9 cellular contexts compared by ENCODE assay signal in genomic region chr10:103845983-103846382, GRCh38. TPM values are rescaled to one million over a fixed set of nuclear protein-coding genes. Genes with fewer than 3 reads are reported as not detected.
DNase-seq lines count a peak whose midpoint lies in the region; ATAC-seq and TF ChIP-seq lines count a peak whose summit lies in the region.
"Had no signal": no experiment of that assay in that cellular context is flagged by ENCODE, and none has a peak within 500 bp of the region (broad histone marks: within the 10 kb centered on the region; RNA-seq: fewer than 3 reads in every experiment).

No MANE protein-coding gene starts in this region.

- intact Hi-C loops in mucosa of descending colon (cut with DNase I, micrococcal nuclease) = no loop called here

- no peaks in the 10 kb centered on the region for H3K9me3 Mint-ChIP-seq in activated T-helper 17 cell treated with anti-CD3 and anti-CD28 coated beads, Interleukin-2, amount 50 U/mL, for 72 hours

- peak overlapping the region; percentile 24 for H3K4me3 Mint-ChIP-seq in activated T-helper 17 cell treated with anti-CD3 and anti-CD28 coated beads, Interleukin-2, amount 50 U/mL, for 72 hours

- peaks cover 64% of the 10 kb centered on the region for H3K4me1 ChIP-seq in mucosa of descending colon (ENCODE audit: low read depth)

- H3K36me3 ChIP-seq in mucosa of descending colon (ENCODE audit: low read depth) = no peaks in the 10 kb centered on the region

- H3K9me3 ChIP-seq in mucosa of descending colon = no peaks in the 10 kb centered on the region

- in situ Hi-C loops in KBM-7 (cut with MboI; ENCODE audit: low pct_unique_long_range_greater_than_20kb, low sequenced_read_pairs) = no loop called here

- H3K27me3 Mint-ChIP-seq in activated T-helper 17 cell treated with anti-CD3 and anti-CD28 coated beads, Interleukin-2, amount 50 U/mL, for 72 hours = peaks cover 11% of the 10 kb centered on the region

- no peak for TF ChIP-seq CTCF in mucosa of descending colon (IDR thresholded peaks at IDR 0.05)

- DNase-seq in GDM1 (lab: John Stamatoyannopoulos, UW) (peak; percentile 42), KBM-7 (peak; percentile 74), mucosa of descending colon (peak; percentile 58 to 77 (median 71)), NCI-H2196 (lab: John Stamatoyannopoulos, UW; ENCODE audit: unreplicated experiment) (no peak), NCI-H1417 (lab: John Stamatoyannopoulos, UW) (no peak)
- no peak for DNase-seq in effector CD4-positive, alpha-beta T cell

- H3K4me3 ChIP-seq in mucosa of descending colon = no peak overlapping the region
- H3K4me3 ChIP-seq: skin epidermis had no signal

- H3K27ac Mint-ChIP-seq in activated T-helper 17 cell treated with anti-CD3 and anti-CD28 coated beads, Interleukin-2, amount 50 U/mL, for 72 hours = peak overlapping the region; percentile 29

- H3K36me3 Mint-ChIP-seq in activated T-helper 17 cell treated with anti-CD3 and anti-CD28 coated beads, Interleukin-2, amount 50 U/mL, for 72 hours (ENCODE audit: low read depth) = no peaks in the 10 kb centered on the region

- peak; percentile 86 for ATAC-seq in activated T-helper 17 cell treated with anti-CD3 and anti-CD28 coated beads, Interleukin-2, amount 50 U/mL, for 72 hours (replicated peaks)
- peak; percentile 68 for ATAC-seq in mucosa of descending colon
- no peak for ATAC-seq in GM18858 (IDR thresholded peaks at IDR 0.05; ENCODE audit: unreplicated experiment)

- peaks cover 19% of the 10 kb centered on the region for H3K4me1 Mint-ChIP-seq in activated T-helper 17 cell treated with anti-CD3 and anti-CD28 coated beads, Interleukin-2, amount 50 U/mL, for 72 hours

RNA-seq across cellular contexts. Expression of gene SH3PXD2A, which starts 9.4 kb away (rescaled TPM):
- total RNA-seq in activated T-helper 17 cell treated with anti-CD3 and anti-CD28 coated beads, Interleukin-2, amount 50 U/mL, for 72 hours = 10 to 100 TPM in 1 of 2 donors, 1 to 10 TPM in 1; 8.0 to 19.3 TPM
- 10 to 100 TPM; 46.1 to 91.4 (median 60.6) TPM for total RNA-seq in mucosa of descending colon

Comparison
In these comparisons a context has a peak if more than half of its experiments do, and no peak if none do; other contexts are left out.
1. DNase-seq: peak in GDM1 (single experiment), KBM-7 (single experiment) and mucosa of descending colon (3 of 3); none in NCI-H2196 (single experiment), effector CD4-positive, alpha-beta T cell (single experiment) and NCI-H1417 (0 of 3).